ENCODE assay signal across 18 cellular contexts in the genomic region with DNA sequence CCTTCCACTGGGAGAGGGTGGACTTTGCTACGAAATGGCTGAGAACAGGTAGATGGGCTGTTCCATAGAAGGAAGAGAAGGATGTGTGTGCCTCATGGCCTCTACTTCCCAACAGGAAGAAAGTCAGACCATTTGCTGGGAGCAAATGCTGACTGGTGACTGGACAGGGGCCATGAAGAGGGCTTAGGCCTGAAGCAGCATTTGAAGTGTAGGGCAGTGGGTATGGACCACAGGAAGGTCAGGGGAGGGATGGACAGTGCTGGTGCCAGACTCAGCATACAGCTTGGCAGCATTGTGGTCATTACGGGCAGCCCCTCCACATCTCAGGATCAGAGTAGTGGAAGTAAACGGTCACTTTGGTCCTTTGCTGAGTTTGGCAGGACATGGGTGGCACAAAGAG.
"Had no signal": no experiment of that assay in that cellular context is flagged by ENCODE, and none has a peak within 500 bp of the region (broad histone marks: within the 10 kb centered on the region; RNA-seq: fewer than 3 reads in every experiment).

No MANE protein-coding gene starts in this region.

- H3K4me1 Mint-ChIP-seq: immature natural killer cell, naive B cell had no signal

- H3K27me3 ChIP-seq: colonic mucosa, gastrocnemius medialis, neutrophil had no signal

- H3K4me3 ChIP-seq: colonic mucosa, gastrocnemius medialis, left ventricle myocardium inferior, lower lobe of right lung had no signal

- H3K27ac Mint-ChIP-seq: immature natural killer cell, nephron progenitor cell had no signal

- H3K36me3 Mint-ChIP-seq: immature natural killer cell, naive B cell had no signal

- H3K9me3 ChIP-seq: colonic mucosa, gastrocnemius medialis, lower lobe of right lung, neutrophil had no signal

- ATAC-seq: esophagus mucosa, gastrocnemius medialis, left cardiac atrium, lower lobe of right lung had no signal

- H3K36me3 ChIP-seq: colonic mucosa, gastrocnemius medialis, left ventricle myocardium inferior, lower lobe of right lung, neutrophil had no signal

- H3K4me3 Mint-ChIP-seq: immature natural killer cell, naive B cell, nephron progenitor cell had no signal

- DNase-seq: colonic mucosa; dermis blood vessel endothelial cell; effector CD4-positive, alpha-beta T cell; gastrocnemius medialis; glutamatergic neuron; immature natural killer cell; left cardiac atrium; left ventricle myocardium inferior; lower lobe of right lung; mesenchymal stem cell; naive B cell; nephron progenitor cell; small intestine; stimulated activated CD4-positive, alpha-beta T cell treated with anti-CD3 and anti-CD28 coated beads, Interleukin-2, amount 100 ng/mL, for 48 hours; stimulated activated naive CD4-positive, alpha-beta T cell treated with Interleukin-2 at 50 U/mL for 16 hours; trophoblast cell had no signal

- H3K4me1 ChIP-seq: colonic mucosa, gastrocnemius medialis, left ventricle myocardium inferior, lower lobe of right lung had no signal

- H3K27ac ChIP-seq: colonic mucosa, gastrocnemius medialis, left ventricle myocardium inferior, lower lobe of right lung, neutrophil had no signal
